In the genomic region with DNA sequence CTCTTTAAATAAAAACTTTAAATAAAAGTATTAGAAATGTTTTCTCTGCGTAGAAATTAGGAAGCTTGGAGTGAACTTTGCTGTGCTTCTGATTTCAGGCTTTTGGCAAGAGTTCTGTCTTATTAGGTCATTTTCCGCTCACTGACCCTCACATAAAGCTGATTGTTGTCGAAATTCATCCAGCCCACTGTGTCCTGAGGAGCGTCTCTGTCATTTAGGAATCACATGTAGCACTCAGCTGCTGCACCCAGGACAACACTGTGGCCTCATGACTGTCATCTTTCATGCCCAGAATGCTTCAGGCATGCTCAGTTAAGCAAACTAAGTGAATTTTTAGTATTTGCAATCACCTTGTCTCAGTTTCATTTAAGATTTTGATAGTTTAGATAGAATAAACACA, we compare ENCODE assay signal across 17 cellular contexts.
"Had no signal": no experiment of that assay in that cellular context is flagged by ENCODE, and none has a peak within 500 bp of the region (broad histone marks: within the 10 kb centered on the region; RNA-seq: fewer than 3 reads in every experiment).

No MANE protein-coding gene starts in this region.

- DNase-seq: activated CD4-positive, alpha-beta T cell treated with anti-CD3 and anti-CD28 coated beads for 36 hours; activated CD8-positive, alpha-beta T cell treated with anti-CD3 and anti-CD28 coated beads for 36 hours; activated gamma-delta T cell; activated T-cell treated with anti-CD3 and anti-CD28 coated beads, Interleukin-2, amount 50 U/mL, for 72 hours; body of pancreas; central memory CD4-positive, alpha-beta T cell; effector CD4-positive, alpha-beta T cell; esophagus squamous epithelium; left colon; natural killer cell; sigmoid colon; stimulated activated CD4-positive, alpha-beta T cell treated with anti-CD3 and anti-CD28 coated beads, Interleukin-1b, Interleukin-23, amount 100 ng/mL, for 48 hours; stomach; T-helper 17 cell had no signal

- H3K4me3 ChIP-seq: body of pancreas, coronary artery, esophagus squamous epithelium, lung, sigmoid colon, stomach had no signal

- H3K4me1 ChIP-seq: body of pancreas, esophagus squamous epithelium, sigmoid colon, stomach had no signal

- H3K9me3 ChIP-seq: body of pancreas, esophagus squamous epithelium, sigmoid colon had no signal

- H3K27ac ChIP-seq: body of pancreas, coronary artery, esophagus squamous epithelium, sigmoid colon, stomach had no signal

- H3K36me3 ChIP-seq: esophagus squamous epithelium, sigmoid colon, stomach had no signal

- ATAC-seq: activated CD4-positive, alpha-beta T cell treated with anti-CD3 and anti-CD28 coated beads for 36 hours; activated CD8-positive, alpha-beta T cell treated with anti-CD3 and anti-CD28 coated beads for 36 hours; activated naive CD4-positive, alpha-beta T cell treated with anti-CD3 and anti-CD28 coated beads, Interleukin-2, amount 50 U/mL, for 72 hours; activated T-cell treated with anti-CD3 and anti-CD28 coated beads, Interleukin-2, amount 50 U/mL, for 72 hours; body of pancreas; left colon; natural killer cell; T-helper 17 cell had no signal

- H3K27me3 ChIP-seq: body of pancreas, sigmoid colon, stomach had no signal
